Comparison of ENCODE assay signal across 8 cellular contexts in genomic region chr10:73159038-73159648, GRCh38. TPM values are rescaled to one million over a fixed set of nuclear protein-coding genes. Genes with fewer than 3 reads are reported as not detected.
DNase-seq lines count a peak whose midpoint lies in the region; ATAC-seq and TF ChIP-seq lines count a peak whose summit lies in the region.

No MANE protein-coding gene starts in this region.

- H3K4me3 Mint-ChIP-seq in brain, result peak overlapping the region in 1 of 5 experiments; percentile 9

- peaks cover 68% of the 10 kb centered on the region for H3K36me3 Mint-ChIP-seq in brain

- peak; percentile 69 to 82 for TF ChIP-seq CTCF in brain (conservative IDR thresholded peaks at IDR 0.05)

- peaks cover 37% of the 10 kb centered on the region for H3K4me1 Mint-ChIP-seq in brain

- no peak for ATAC-seq in HG02623 (IDR thresholded peaks at IDR 0.05; ENCODE audit: unreplicated experiment)

- no peaks in the 10 kb centered on the region for H3K27me3 Mint-ChIP-seq in brain

- DNase-seq in GF-D8 (lab: John Stamatoyannopoulos, UW) (peak; percentile 6), LoVo (ENCODE audit: low spot score) (peak; percentile 33), UCSD-AML1 (lab: John Stamatoyannopoulos, UW; ENCODE audit: unreplicated experiment) (peak; percentile 31), islet precursor cell (peak; percentile 56), ecto neural progenitor cell (ENCODE audit: low spot score) (no peak)
- DNase-seq in stimulated activated CD4-positive, alpha-beta T cell treated with anti-CD3 and anti-CD28 coated beads, Interleukin-2, amount 100 ng/mL, for 4 hours (ENCODE audit: low read depth), result peak; percentile 21

- peak overlapping the region in 3 of 5 experiments; percentile 12 to 69 (median 12) for H3K27ac Mint-ChIP-seq in brain

- peaks cover 0 to 4% (median 3%) of the 10 kb centered on the region in 5 experiments for H3K9me3 Mint-ChIP-seq in brain

RNA-seq across cellular contexts. Expression of gene ECD, which starts 8.7 kb away (rescaled TPM):
- polyA plus RNA-seq in brain (ENCODE audit: insufficient read depth, low read depth, low replicate concordance), result 16.7 TPM

RNA-seq across cellular contexts. Expression of gene FAM149B1, which starts 8.8 kb away (rescaled TPM):
- polyA plus RNA-seq in brain (ENCODE audit: insufficient read depth, low read depth, low replicate concordance), result 15.2 TPM

RNA-seq across cellular contexts. Expression of gene NUDT13, which starts 48.9 kb away (rescaled TPM):
- 0.29 TPM for polyA plus RNA-seq in brain (ENCODE audit: insufficient read depth, low read depth, low replicate concordance)
